ENCODE assay signal across 14 cellular contexts in genomic region chr12:111287125-111287900, GRCh38.
"Had no signal": no experiment of that assay in that cellular context is flagged by ENCODE, and none has a peak within 500 bp of the region (broad histone marks: within the 10 kb centered on the region; RNA-seq: fewer than 3 reads in every experiment).

No MANE protein-coding gene starts in this region.

- ATAC-seq: activated CD8-positive, alpha-beta T cell treated with anti-CD3 and anti-CD28 coated beads, Interleukin-2, amount 10 ng/mL, durations not matched to agents 7 days and 5 days; heart left ventricle; natural killer cell had no signal

- DNase-seq: activated CD4-positive, alpha-beta T cell treated with anti-CD3 and anti-CD28 coated beads for 4 hours; activated CD8-positive, alpha-beta memory T cell treated with anti-CD3 and anti-CD28 coated beads, Interleukin-2, amount 50 U/mL, for 48 hours; activated CD8-positive, alpha-beta T cell treated with anti-CD3 and anti-CD28 coated beads, Interleukin-2, amount 10 ng/mL, durations not matched to agents 7 days and 5 days; activated naive CD4-positive, alpha-beta T cell; anterior cingulate cortex; effector memory CD4-positive, alpha-beta T cell; heart left ventricle; mesendoderm; natural killer cell; stimulated activated CD4-positive, alpha-beta T cell treated with anti-CD3 and anti-CD28 coated beads, Interleukin-4, amount 100 ng/mL, for 4 hours; stimulated activated CD8-positive, alpha-beta memory T cell treated with anti-CD3 and anti-CD28 coated beads, Interleukin-4, amount 100 ng/mL, for 48 hours; stimulated activated naive CD4-positive, alpha-beta T cell treated with Interleukin-2 at 50 U/mL for 16 hours; substantia nigra; uterus had no signal
